Comparison of ENCODE assay signal across 9 cellular contexts in genomic region chr11:128549256-128549944, GRCh38. TPM values are rescaled to one million over a fixed set of nuclear protein-coding genes. Genes with fewer than 3 reads are reported as not detected.
DNase-seq lines count a peak whose midpoint lies in the region; ATAC-seq and TF ChIP-seq lines count a peak whose summit lies in the region.
"Had no signal": no experiment of that assay in that cellular context is flagged by ENCODE, and none has a peak within 500 bp of the region (broad histone marks: within the 10 kb centered on the region; RNA-seq: fewer than 3 reads in every experiment).

No MANE protein-coding gene starts in this region.

- peak overlapping the region; percentile 56 for H3K4me3 ChIP-seq in HUES6 (ENCODE audit: low read depth, low read length)
- peak overlapping the region; percentile 34 for H3K4me3 ChIP-seq in iPS-18c (ENCODE audit: insufficient read depth, low read depth, low read length)
- peak overlapping the region; percentile 63 for H3K4me3 ChIP-seq in smooth muscle cell

- H3K9ac ChIP-seq in HUES6 (ENCODE audit: low read length): no peak overlapping the region
- no peak overlapping the region for H3K9ac ChIP-seq in smooth muscle cell (ENCODE audit: low read depth)

- H4K20me1 ChIP-seq in smooth muscle cell (ENCODE audit: low read depth): no peaks in the 10 kb centered on the region

- peaks cover 34% of the 10 kb centered on the region for H3K4me1 ChIP-seq in HUES6 (ENCODE audit: control insufficient read depth, insufficient read depth, low read length)
- H3K4me1 ChIP-seq in smooth muscle cell (ENCODE audit: low read depth): peaks cover 6% of the 10 kb centered on the region

- DNase-seq in smooth muscle cell (lab: John Stamatoyannopoulos, UW; ENCODE audit: unreplicated experiment): no peak
- no peak for DNase-seq in NCI-H2196 (lab: John Stamatoyannopoulos, UW; ENCODE audit: unreplicated experiment)
- no peak for DNase-seq in NCI-H2171 treated with DMSO at 0.1 percent for 48 hours (lab: John Stamatoyannopoulos, UW)

- peak overlapping the region in 3 of 5 experiments; percentile 8 to 40 (median 23) for H3K27ac Mint-ChIP-seq in brain

- H3K36me3 Mint-ChIP-seq in brain: no peaks in the 10 kb centered on the region

- TF ChIP-seq CTCF in brain (conservative IDR thresholded peaks at IDR 0.05) (no peak), smooth muscle cell (IDR thresholded peaks at IDR 0.05; ENCODE audit: borderline replicate concordance, insufficient read depth, poor library complexity, severe bottlenecking) (no peak)

- H3K27ac ChIP-seq in HUES6 (ENCODE audit: low read depth, low read length) (no peak overlapping the region), smooth muscle cell (ENCODE audit: low read depth) (no peak overlapping the region)

- H3K9me3 Mint-ChIP-seq in brain: peaks cover 0 to 3% (median 0%) of the 10 kb centered on the region in 5 experiments

- peak overlapping the region; percentile 100 for H2AFZ ChIP-seq in smooth muscle cell (ENCODE audit: low read depth)

- ATAC-seq in HG03280 (IDR thresholded peaks at IDR 0.05; ENCODE audit: unreplicated experiment) (no peak), GM21390 (IDR thresholded peaks at IDR 0.05; ENCODE audit: unreplicated experiment) (no peak)
- ATAC-seq: SK-N-SH treated with all-trans-retinoic acid at 6 μM for 48 hours had no signal

- H3K36me3 ChIP-seq in HUES6 (ENCODE audit: control insufficient read depth, insufficient read depth, low read length): no peaks in the 10 kb centered on the region
- H3K36me3 ChIP-seq in smooth muscle cell (ENCODE audit: low read depth): no peaks in the 10 kb centered on the region

- peaks cover 54% of the 10 kb centered on the region for H3K4me1 Mint-ChIP-seq in brain

- peaks cover 89% of the 10 kb centered on the region for H3K27me3 Mint-ChIP-seq in brain

- peaks cover 17% of the 10 kb centered on the region for H3F3A ChIP-seq in smooth muscle cell (ENCODE audit: low read depth)

- H3K9me3 ChIP-seq in HUES6 (ENCODE audit: control insufficient read depth, insufficient read depth, low read depth, low read length): no peaks in the 10 kb centered on the region
- H3K9me3 ChIP-seq in iPS-18c (ENCODE audit: control insufficient read depth, insufficient read depth, low read length): no peaks in the 10 kb centered on the region
- no peaks in the 10 kb centered on the region for H3K9me3 ChIP-seq in smooth muscle cell (replicated peaks; ENCODE audit: low read depth)

- H3K27me3 ChIP-seq in HUES6 (ENCODE audit: control insufficient read depth, insufficient read depth, low read length): peaks cover 73% of the 10 kb centered on the region
- H3K27me3 ChIP-seq in smooth muscle cell (ENCODE audit: low read depth): no peaks in the 10 kb centered on the region

- peak overlapping the region in 3 of 5 experiments; percentile 35 to 81 (median 81) for H3K4me3 Mint-ChIP-seq in brain

- WGBS in smooth muscle cell (ENCODE audit: low lambda C conversion rate): 26% methylated on average over 30 of the region's 37 CpGs

- H3K79me2 ChIP-seq in smooth muscle cell (ENCODE audit: low read depth): no peaks in the 10 kb centered on the region

- H3K4me2 ChIP-seq in smooth muscle cell: peak overlapping the region; percentile 99

RNA-seq across cellular contexts. Expression of gene ETS1, which starts 38.0 kb away (rescaled TPM):
- 21.1 TPM for polyA plus RNA-seq in brain (ENCODE audit: insufficient read depth, low read depth, low replicate concordance)
- total RNA-seq in smooth muscle cell: 22.8 and 25.9 TPM in 2 replicates
- polyA plus RNA-seq in smooth muscle cell: 4.1 and 7.4 TPM in 2 replicates
